Comparison of ENCODE assay signal across 13 cellular contexts in the genomic region with DNA sequence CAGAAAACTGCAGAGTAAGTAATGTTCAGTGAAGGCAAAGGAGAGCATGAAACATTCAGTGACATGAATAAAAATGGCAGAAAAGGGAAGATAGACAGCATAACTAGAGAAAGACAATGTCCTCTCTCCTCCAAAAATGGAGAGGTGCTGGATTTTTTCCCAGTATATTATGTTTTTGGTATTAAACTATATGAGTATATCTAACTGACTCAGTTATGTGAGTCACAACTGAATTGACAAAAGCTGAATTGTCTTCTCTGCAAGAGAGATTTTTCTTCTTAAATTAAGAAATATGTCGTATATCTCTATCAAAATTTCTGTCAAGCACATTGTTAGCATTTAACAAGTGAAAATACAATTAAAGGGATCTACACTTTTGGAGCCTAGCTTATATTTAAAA.
"Had no signal": no experiment of that assay in that cellular context is flagged by ENCODE, and none has a peak within 500 bp of the region (broad histone marks: within the 10 kb centered on the region; RNA-seq: fewer than 3 reads in every experiment).

No MANE protein-coding gene starts in this region.

- FAIRE-seq: TTC549, urothelium cell line had no signal

- ATAC-seq: T-helper 17 cell had no signal

- H3K36me3 ChIP-seq: brain microvascular endothelial cell, esophagus muscularis mucosa, ovary had no signal

- H3K27ac ChIP-seq: brain microvascular endothelial cell, dorsolateral prefrontal cortex, esophagus muscularis mucosa, ovary had no signal

- H3K9me3 ChIP-seq: esophagus muscularis mucosa, ovary had no signal

- H3K4me3 ChIP-seq: dorsolateral prefrontal cortex, esophagus muscularis mucosa, ovary had no signal

- DNase-seq: activated CD4-positive, CD25-positive, alpha-beta regulatory T cell; activated naive CD4-positive, alpha-beta T cell treated with anti-CD3 and anti-CD28 coated beads, Interleukin-2, amount 50 U/mL, for 16 hours; brain microvascular endothelial cell; dorsolateral prefrontal cortex; hippocampal formation; kidney glomerular epithelial cell; ovary; stimulated activated CD4-positive, alpha-beta T cell treated with anti-CD3 and anti-CD28 coated beads, Interleukin-2, amount 100 ng/mL, for 48 hours; stimulated activated naive CD4-positive, alpha-beta T cell treated with Interleukin-2 at 50 U/mL for 16 hours; T-helper 17 cell had no signal

- H3K27me3 ChIP-seq: brain microvascular endothelial cell, esophagus muscularis mucosa, ovary had no signal

- H3K4me1 ChIP-seq: esophagus muscularis mucosa had no signal
